Comparison of ENCODE assay signal across 1 cellular context in genomic region chr10:18918545-18918944, GRCh38.
TF ChIP-seq lines count a peak whose summit lies in the region.

No MANE protein-coding gene starts in this region.

TF ChIP-seq in WTC11, 78 proteins besides CTCF, POLR2A, EP300 and RAD21 (continued from another document):
- TF ChIP-seq PRDM15 (CRISPR knock-in tag; IDR thresholded peaks at IDR 0.05): no peak
- TF ChIP-seq ESRRA (CRISPR knock-in tag; IDR thresholded peaks at IDR 0.05; ENCODE audit: borderline replicate concordance): no peak
- no peak for TF ChIP-seq ATF1 (CRISPR knock-in tag; IDR thresholded peaks at IDR 0.05)
- TF ChIP-seq ATF3 (CRISPR knock-in tag; conservative IDR thresholded peaks at IDR 0.05): no peak
- no peak for TF ChIP-seq AFF4 (CRISPR knock-in tag; IDR thresholded peaks at IDR 0.05; ENCODE audit: borderline replicate concordance)
- no peak for TF ChIP-seq FOXP1 (CRISPR knock-in tag; IDR thresholded peaks at IDR 0.05; ENCODE audit: borderline replicate concordance)
